In genomic region chr15:69143756-69144436, GRCh38 we compare ENCODE assay signal across 18 cellular contexts. TPM values are rescaled to one million over a fixed set of nuclear protein-coding genes. Genes with fewer than 3 reads are reported as not detected.
A peak's percentile ranks its signal among the peaks of the same experiment; 100 is the strongest.
DNase-seq lines count a peak whose midpoint lies in the region; ATAC-seq, FAIRE-seq and TF ChIP-seq lines count a peak whose summit lies in the region.
"Had no signal": no experiment of that assay in that cellular context is flagged by ENCODE, and none has a peak within 500 bp of the region (broad histone marks: within the 10 kb centered on the region; RNA-seq: fewer than 3 reads in every experiment).

No MANE protein-coding gene starts in this region.

- DNase-seq in D721Med (ENCODE audit: insufficient read length, low spot score): no peak
- peak; percentile 95 for DNase-seq in NCI-H1417 treated with DMSO at 0.1 percent for 48 hours (lab: John Stamatoyannopoulos, UW)
- DNase-seq in NCI-H82 treated with DMSO at 0.1 percent for 48 hours (lab: John Stamatoyannopoulos, UW; ENCODE audit: unreplicated experiment): peak; percentile 98
- DNase-seq in left colon: no peak
- DNase-seq in GM10266 (ENCODE audit: extremely low spot score): no peak
- no peak for DNase-seq in activated CD4-positive, alpha-beta T cell treated with anti-CD3 and anti-CD28 coated beads for 4 hours
- DNase-seq in HCEC 1CT: no peak
- DNase-seq: caudate nucleus; CD8-positive, alpha-beta T cell; dorsolateral prefrontal cortex; left ventricle myocardium superior; NCI-H446 treated with DMSO at 0.1 percent for 48 hours; right lobe of liver; stimulated activated naive CD8-positive, alpha-beta T cell treated with anti-CD3 and anti-CD28 coated beads, Interleukin-15, Interleukin-2, amounts not matched to agents 100 U/mL and 50 U/mL, for 24 hours; upper lobe of right lung had no signal

- ATAC-seq in left colon: peak; percentile 77
- ATAC-seq in HG03520 (IDR thresholded peaks at IDR 0.05; ENCODE audit: unreplicated experiment): no peak
- ATAC-seq: activated T-helper 17 cell treated with anti-CD3 and anti-CD28 coated beads, Interleukin-2, amount 50 U/mL, for 72 hours; CD8-positive, alpha-beta T cell; left ventricle myocardium superior; right lobe of liver; stimulated activated naive CD8-positive, alpha-beta T cell treated with anti-CD3 and anti-CD28 coated beads, Interleukin-15, Interleukin-2, amounts not matched to agents 100 U/mL and 50 U/mL, for 24 hours; upper lobe of right lung had no signal

- TF ChIP-seq CTCF in D721Med (IDR thresholded peaks at IDR 0.05; ENCODE audit: insufficient read depth, missing control alignments): no peak
- no peak for TF ChIP-seq CTCF in GM10266 (IDR thresholded peaks at IDR 0.05; ENCODE audit: control insufficient read depth, insufficient read depth, low read depth, missing control alignments)

- FAIRE-seq in D721Med (lab: Jason Lieb, UNC): peak; percentile 92
- FAIRE-seq: H1 had no signal

- intact Hi-C loops in left colon (cut with DNase I, micrococcal nuclease): no loop called here

RNA-seq across cellular contexts. Expression of gene GLCE, which starts 16.5 kb away (rescaled TPM):
- total RNA-seq in left colon: 10 to 100 TPM; 34.0 to 37.7 TPM

Comparison
In these comparisons a context has a peak if more than half of its experiments do, and no peak if none do; other contexts are left out.
1. DNase-seq: peak in NCI-H1417 treated with DMSO at 0.1 percent for 48 hours (single experiment) and NCI-H82 treated with DMSO at 0.1 percent for 48 hours (single experiment); none in D721Med (single experiment), left colon (0 of 2), GM10266 (single experiment), activated CD4-positive, alpha-beta T cell treated with anti-CD3 and anti-CD28 coated beads for 4 hours (0 of 2) and HCEC 1CT (single experiment).